ENCODE assay signal across 20 cellular contexts in the genomic region with DNA sequence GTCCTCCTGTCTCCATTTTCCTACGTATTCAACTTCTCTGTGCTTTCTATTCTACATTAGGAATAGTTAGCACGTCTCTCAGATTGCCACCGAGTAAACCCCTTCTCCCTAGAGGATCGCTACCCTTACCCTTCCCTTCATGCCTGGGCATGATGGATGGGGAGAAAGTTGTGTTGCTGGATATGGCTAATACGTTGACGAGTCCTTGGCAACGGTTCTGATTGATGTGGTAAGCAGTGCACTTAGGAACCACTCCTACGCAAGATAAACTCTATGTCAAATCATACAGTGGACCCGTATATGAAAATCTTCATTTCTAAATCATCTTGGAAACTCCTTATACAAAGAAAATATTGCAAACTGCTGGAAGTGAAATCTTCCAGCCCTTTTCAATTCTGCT.
DNase-seq lines count a peak whose midpoint lies in the region; ATAC-seq, FAIRE-seq and TF ChIP-seq lines count a peak whose summit lies in the region.
"Had no signal": no experiment of that assay in that cellular context is flagged by ENCODE, and none has a peak within 500 bp of the region (broad histone marks: within the 10 kb centered on the region; RNA-seq: fewer than 3 reads in every experiment).

No MANE protein-coding gene starts in this region.

- intact Hi-C loops in HCT116 (cut with micrococcal nuclease): no loop called here

- peaks cover 22% of the 10 kb centered on the region for H3K4me1 Mint-ChIP-seq in nephron progenitor cell
- H3K4me1 Mint-ChIP-seq: CD4-positive, alpha-beta memory T cell had no signal

- no peaks in the 10 kb centered on the region for H3K23me2 ChIP-seq in H1 (ENCODE audit: low read depth, low read length)

- RAD21 ChIA-PET in HCT116 (lab: Charles Lee; ENCODE audit: low non-redundant PET in 1 of 2, low total read pairs in 2 of 2, uncharacterized antibody in 2 of 2, unreplicated experiment in 2 of 2): no interaction called here

- H3K4me1 ChIP-seq in HCT116 (ENCODE audit: control insufficient read depth in 1 of 2, insufficient read depth in 2 of 2, low read length in 2 of 2) (no peaks in the 10 kb centered on the region), H1 (replicated peaks in 1 of 4; ENCODE audit: control insufficient read depth in 3 of 4, insufficient read depth in 4 of 4, low read length in 3 of 4) (no peaks in the 10 kb centered on the region)

- H3K27me3 ChIP-seq in HCT116 (ENCODE audit: insufficient read depth, low read length): no peaks in the 10 kb centered on the region
- no peaks in the 10 kb centered on the region for H3K27me3 ChIP-seq in H1 (replicated peaks in 1 of 4; ENCODE audit: control insufficient read depth in 3 of 4, extremely low read depth in 1 of 4, insufficient read depth in 3 of 4, low read length in 3 of 4)
- H3K27me3 ChIP-seq: MG63 had no signal

- H3K14ac ChIP-seq in H1 (ENCODE audit: insufficient read length): no peak overlapping the region

- no peaks in the 10 kb centered on the region for H3K36me3 ChIP-seq in HCT116 (ENCODE audit: control insufficient read depth in 1 of 2, insufficient read depth in 2 of 2, low read length in 2 of 2)
- H3K36me3 ChIP-seq in H1 (ENCODE audit: control insufficient read depth in 2 of 4, insufficient read depth in 4 of 4, low read length in 3 of 4): no peaks in the 10 kb centered on the region
- H3K36me3 ChIP-seq: MG63 had no signal

- no peaks in the 10 kb centered on the region for H3K9me2 ChIP-seq in HCT116 (ENCODE audit: insufficient read depth)

- FAIRE-seq in H1 (lab: Jason Lieb, UNC) (no peak), GM12891 (lab: Jason Lieb, UNC) (no peak)
- FAIRE-seq: G401.6, RCC 7860 had no signal

- no peaks in the 10 kb centered on the region for H3K79me1 ChIP-seq in H1 (ENCODE audit: low read depth, low read length)

- H3K23ac ChIP-seq in H1 (ENCODE audit: insufficient read length): no peak overlapping the region

- H3K27ac Mint-ChIP-seq in nephron progenitor cell: peak overlapping the region; percentile 39
- H3K27ac Mint-ChIP-seq: CD4-positive, alpha-beta memory T cell had no signal

- no peaks in the 10 kb centered on the region for H3K27me3 Mint-ChIP-seq in nephron progenitor cell (ENCODE audit: low read depth, poor library complexity)
- H3K27me3 Mint-ChIP-seq: CD4-positive, alpha-beta memory T cell had no signal

- H2BK5ac ChIP-seq in H1 (ENCODE audit: low read depth, low read length): no peak overlapping the region

- no peak for TF ChIP-seq EP300 in H1 (IDR thresholded peaks at IDR 0.05; ENCODE audit: borderline replicate concordance in 1 of 2, low read depth in 2 of 2, low read length in 2 of 2)

- H3K4me3 ChIP-seq in HCT116 (replicated peaks in 1 of 2; ENCODE audit: low read depth in 1 of 2, low read length in 2 of 2) (no peak overlapping the region), H1 (ENCODE audit: extremely low read depth in 1 of 4, insufficient read depth in 2 of 4, low read depth in 3 of 4, low read length in 4 of 4) (no peak overlapping the region)
- H3K4me3 ChIP-seq: MG63 had no signal

- no peak overlapping the region for H3K27ac ChIP-seq in HCT116 (ENCODE audit: low read depth, low read length)
- no peak overlapping the region for H3K27ac ChIP-seq in H1 (ENCODE audit: low read depth, low read length)

- TF ChIP-seq CTCF in HCT116 (IDR thresholded peaks at IDR 0.05 in 2 of 3, conservative IDR thresholded peaks at IDR 0.05 in 1 of 3; ENCODE audit: borderline replicate concordance in 1 of 3, insufficient read depth in 1 of 3, low read depth in 2 of 3, low read length in 2 of 3): no peak
- no peak for TF ChIP-seq CTCF in H1 (IDR thresholded peaks at IDR 0.05; ENCODE audit: control extremely low read depth in 1 of 3, insufficient read depth in 1 of 3, low read depth in 1 of 3, low read length in 3 of 3)
- no peak for TF ChIP-seq CTCF in nephron progenitor cell (IDR thresholded peaks at IDR 0.05)

- no peak overlapping the region for H4K91ac ChIP-seq in H1 (replicated peaks; ENCODE audit: insufficient read length, low read length)

- H3K4me2 ChIP-seq in HCT116 (ENCODE audit: low read length) (no peak overlapping the region), H1 (ENCODE audit: insufficient read depth in 1 of 2, low read depth in 2 of 2, low read length in 2 of 2) (no peak overlapping the region)

- H3K18ac ChIP-seq in H1 (ENCODE audit: extremely low read depth, low read length): no peak overlapping the region

- H3K9me3 Mint-ChIP-seq in nephron progenitor cell: peaks cover 31% of the 10 kb centered on the region

- no peak overlapping the region for H2BK12ac ChIP-seq in H1 (ENCODE audit: low read depth, low read length)

- H2BK20ac ChIP-seq in H1 (ENCODE audit: low read length): no peak overlapping the region

- no peak overlapping the region for H2BK120ac ChIP-seq in H1 (replicated peaks; ENCODE audit: low read depth, low read length)

- CTCF ChIA-PET in HCT116 (lab: Charles Lee): no interaction called here
- CTCF ChIA-PET in H1 (lab: Charles Lee; ENCODE audit: partially characterized antibody): interaction anchor here (1.1 kb wide), 1 partner anchor 145 kb away, joined by 3 read pairs; no protein-coding TSS in a partner anchor

- no peak overlapping the region for H2AK5ac ChIP-seq in H1 (ENCODE audit: low read depth, low read length)

- H2BK15ac ChIP-seq in H1 (ENCODE audit: low read length): no peak overlapping the region

- peaks cover 14% of the 10 kb centered on the region for H3K36me3 Mint-ChIP-seq in nephron progenitor cell (ENCODE audit: low read depth)
- H3K36me3 Mint-ChIP-seq: CD4-positive, alpha-beta memory T cell had no signal

- H2AFZ ChIP-seq in HCT116 (ENCODE audit: low read depth, low read length, poor library complexity, severe bottlenecking): peak overlapping the region; percentile 8
- peak overlapping the region; percentile 50; the same call in 1 of the 2 replicates for H2AFZ ChIP-seq in H1 (ENCODE audit: low read length)

- no peak for TF ChIP-seq POLR2A in HCT116 (IDR thresholded peaks at IDR 0.05; ENCODE audit: borderline replicate concordance, extremely low read depth, insufficient read depth, insufficient read length)
- TF ChIP-seq POLR2A in H1 (IDR thresholded peaks at IDR 0.05; ENCODE audit: control extremely low read depth in 1 of 2, low read depth in 2 of 2, low read length in 2 of 2): no peak
- TF ChIP-seq POLR2A in GM12891 (IDR thresholded peaks at IDR 0.05; ENCODE audit: low read depth, low read length): no peak

- POLR2A ChIA-PET in HCT116 (lab: Charles Lee): no interaction called here
- POLR2A ChIA-PET in H1 (lab: Charles Lee; ENCODE audit: partially characterized antibody): no interaction called here

- H3K56ac ChIP-seq in H1 (replicated peaks; ENCODE audit: insufficient read length, low read depth, low read length): no peak overlapping the region

- H3K4me3 Mint-ChIP-seq in nephron progenitor cell: no peak overlapping the region
- H3K4me3 Mint-ChIP-seq: CD4-positive, alpha-beta memory T cell had no signal

- no peak overlapping the region for H4K5ac ChIP-seq in H1 (ENCODE audit: insufficient read length, low read depth, low read length)

- no peak overlapping the region for H3K9ac ChIP-seq in HCT116 (ENCODE audit: low read length)
- no peak overlapping the region for H3K9ac ChIP-seq in H1 (replicated peaks in 1 of 4; ENCODE audit: extremely low read depth in 1 of 4, low read depth in 3 of 4, low read length in 3 of 4)

- H3K9me3 ChIP-seq in HCT116 (ENCODE audit: control insufficient read depth in 1 of 2, insufficient read depth in 1 of 2, low read depth in 1 of 2, low read length in 2 of 2) (no peaks in the 10 kb centered on the region), H1 (ENCODE audit: insufficient read depth in 2 of 2, low read depth in 1 of 2, low read length in 1 of 2) (peaks cover 0 to 4% of the 10 kb centered on the region in 2 experiments; a peak in 1 of 4 replicates)
- H3K9me3 ChIP-seq: MG63 had no signal

- H3K79me2 ChIP-seq in HCT116 (ENCODE audit: insufficient read depth, low read length) (no peaks in the 10 kb centered on the region), H1 (ENCODE audit: control insufficient read depth in 1 of 2, insufficient read depth in 2 of 2, low read length in 2 of 2) (no peaks in the 10 kb centered on the region)

- no peak for ATAC-seq in HCT116
- ATAC-seq in GM21529 (IDR thresholded peaks at IDR 0.05; ENCODE audit: unreplicated experiment): no peak
- ATAC-seq: SK-N-SH treated with all-trans-retinoic acid at 6 μM for 48 hours had no signal

- no peak overlapping the region for H4K8ac ChIP-seq in H1 (ENCODE audit: extremely low read depth, insufficient read depth, low read length)

- BruUV-seq in HCT116 (replicated peaks; lab: Mats Ljungman, UMichigan): no TSS peak

- H3K4ac ChIP-seq in H1 (replicated peaks; ENCODE audit: insufficient read length, low read depth, low read length): no peak overlapping the region

- no peaks in the 10 kb centered on the region for H4K20me1 ChIP-seq in HCT116 (ENCODE audit: insufficient read depth)
- H4K20me1 ChIP-seq in H1 (replicated peaks in 1 of 2; ENCODE audit: control insufficient read depth in 1 of 2, insufficient read depth in 2 of 2, low read length in 2 of 2): no peaks in the 10 kb centered on the region

- 93% methylated on average over 9 of the region's 9 CpGs; no CpG with 5 or more reads in 1 of the 2 experiments for WGBS in H1 (ENCODE audit: extremely low coverage in 1 of 2, insufficient coverage in 1 of 2, insufficient read length in 1 of 2, insufficient replicate concordance in 2 of 2, low coverage in 1 of 2, low lambda C conversion rate in 2 of 2, missing lambda C conversion rate in 1 of 2), 2 experiments

- DNase-seq in HCT116 (ENCODE audit: low read depth, low spot score): no peak
- DNase-seq in NCI-H226: peak; percentile 24
- DNase-seq in H1 (ENCODE audit: low read depth in 1 of 2, low spot score in 2 of 2): no peak
- no peak for DNase-seq in nephron progenitor cell
- DNase-seq in NCI-H1417 treated with DMSO at 0.1 percent for 48 hours (lab: John Stamatoyannopoulos, UW): no peak
- DNase-seq in GM12891 (ENCODE audit: insufficient read length, low spot score): no peak
- DNase-seq: C1 segment of cervical spinal cord; CD4-positive, alpha-beta memory T cell; COR-L47; KG1; MG63; NCI-H1105 treated with DMSO at 0.1 percent for 48 hours; NCI-H2081; NCI-H2171 treated with DMSO at 0.1 percent for 48 hours; NCI-H524; NCI-H774 had no signal

- TF ChIP-seq RAD21 in HCT116 (IDR thresholded peaks at IDR 0.05; ENCODE audit: low read depth) (no peak), H1 (IDR thresholded peaks at IDR 0.05 in 1 of 2, conservative IDR thresholded peaks at IDR 0.05 in 1 of 2; ENCODE audit: low read depth in 2 of 2, low read length in 2 of 2) (no peak)

TF ChIP-seq in HCT116, 20 proteins besides CTCF, POLR2A, EP300 and RAD21:
- no peak for TF ChIP-seq EZH2phosphoT487 (IDR thresholded peaks at IDR 0.05; ENCODE audit: borderline replicate concordance)
- TF ChIP-seq POLR2AphosphoS5 (IDR thresholded peaks at IDR 0.05; ENCODE audit: low read depth, low read length): no peak
TF ChIP-seq in HCT116: peak in this region for 0.

TF ChIP-seq in H1, 55 proteins besides CTCF, POLR2A, EP300 and RAD21 (continues in another document):
- TF ChIP-seq CBX8 (IDR thresholded peaks at IDR 0.05; ENCODE audit: borderline replicate concordance, low read depth, low read length) (no peak), TAF1 (IDR thresholded peaks at IDR 0.05; ENCODE audit: low read depth, low read length) (no peak)

TF ChIP-seq in GM12891, 5 proteins besides CTCF, POLR2A, EP300 and RAD21 (continues in another document):
- TF ChIP-seq TAF1 (IDR thresholded peaks at IDR 0.05; ENCODE audit: low read depth, low read length) (no peak), SPI1 (IDR thresholded peaks at IDR 0.05; ENCODE audit: low read depth, low read length) (no peak)
